ENCODE assay signal across 1 cellular context in genomic region chr12:118190266-118190665, GRCh38.
TF ChIP-seq lines count a peak whose summit lies in the region.

No MANE protein-coding gene starts in this region.

TF ChIP-seq in H1, 55 proteins besides CTCF, POLR2A, EP300 and RAD21 (continued from another document):
- TF ChIP-seq, protein P1, sequence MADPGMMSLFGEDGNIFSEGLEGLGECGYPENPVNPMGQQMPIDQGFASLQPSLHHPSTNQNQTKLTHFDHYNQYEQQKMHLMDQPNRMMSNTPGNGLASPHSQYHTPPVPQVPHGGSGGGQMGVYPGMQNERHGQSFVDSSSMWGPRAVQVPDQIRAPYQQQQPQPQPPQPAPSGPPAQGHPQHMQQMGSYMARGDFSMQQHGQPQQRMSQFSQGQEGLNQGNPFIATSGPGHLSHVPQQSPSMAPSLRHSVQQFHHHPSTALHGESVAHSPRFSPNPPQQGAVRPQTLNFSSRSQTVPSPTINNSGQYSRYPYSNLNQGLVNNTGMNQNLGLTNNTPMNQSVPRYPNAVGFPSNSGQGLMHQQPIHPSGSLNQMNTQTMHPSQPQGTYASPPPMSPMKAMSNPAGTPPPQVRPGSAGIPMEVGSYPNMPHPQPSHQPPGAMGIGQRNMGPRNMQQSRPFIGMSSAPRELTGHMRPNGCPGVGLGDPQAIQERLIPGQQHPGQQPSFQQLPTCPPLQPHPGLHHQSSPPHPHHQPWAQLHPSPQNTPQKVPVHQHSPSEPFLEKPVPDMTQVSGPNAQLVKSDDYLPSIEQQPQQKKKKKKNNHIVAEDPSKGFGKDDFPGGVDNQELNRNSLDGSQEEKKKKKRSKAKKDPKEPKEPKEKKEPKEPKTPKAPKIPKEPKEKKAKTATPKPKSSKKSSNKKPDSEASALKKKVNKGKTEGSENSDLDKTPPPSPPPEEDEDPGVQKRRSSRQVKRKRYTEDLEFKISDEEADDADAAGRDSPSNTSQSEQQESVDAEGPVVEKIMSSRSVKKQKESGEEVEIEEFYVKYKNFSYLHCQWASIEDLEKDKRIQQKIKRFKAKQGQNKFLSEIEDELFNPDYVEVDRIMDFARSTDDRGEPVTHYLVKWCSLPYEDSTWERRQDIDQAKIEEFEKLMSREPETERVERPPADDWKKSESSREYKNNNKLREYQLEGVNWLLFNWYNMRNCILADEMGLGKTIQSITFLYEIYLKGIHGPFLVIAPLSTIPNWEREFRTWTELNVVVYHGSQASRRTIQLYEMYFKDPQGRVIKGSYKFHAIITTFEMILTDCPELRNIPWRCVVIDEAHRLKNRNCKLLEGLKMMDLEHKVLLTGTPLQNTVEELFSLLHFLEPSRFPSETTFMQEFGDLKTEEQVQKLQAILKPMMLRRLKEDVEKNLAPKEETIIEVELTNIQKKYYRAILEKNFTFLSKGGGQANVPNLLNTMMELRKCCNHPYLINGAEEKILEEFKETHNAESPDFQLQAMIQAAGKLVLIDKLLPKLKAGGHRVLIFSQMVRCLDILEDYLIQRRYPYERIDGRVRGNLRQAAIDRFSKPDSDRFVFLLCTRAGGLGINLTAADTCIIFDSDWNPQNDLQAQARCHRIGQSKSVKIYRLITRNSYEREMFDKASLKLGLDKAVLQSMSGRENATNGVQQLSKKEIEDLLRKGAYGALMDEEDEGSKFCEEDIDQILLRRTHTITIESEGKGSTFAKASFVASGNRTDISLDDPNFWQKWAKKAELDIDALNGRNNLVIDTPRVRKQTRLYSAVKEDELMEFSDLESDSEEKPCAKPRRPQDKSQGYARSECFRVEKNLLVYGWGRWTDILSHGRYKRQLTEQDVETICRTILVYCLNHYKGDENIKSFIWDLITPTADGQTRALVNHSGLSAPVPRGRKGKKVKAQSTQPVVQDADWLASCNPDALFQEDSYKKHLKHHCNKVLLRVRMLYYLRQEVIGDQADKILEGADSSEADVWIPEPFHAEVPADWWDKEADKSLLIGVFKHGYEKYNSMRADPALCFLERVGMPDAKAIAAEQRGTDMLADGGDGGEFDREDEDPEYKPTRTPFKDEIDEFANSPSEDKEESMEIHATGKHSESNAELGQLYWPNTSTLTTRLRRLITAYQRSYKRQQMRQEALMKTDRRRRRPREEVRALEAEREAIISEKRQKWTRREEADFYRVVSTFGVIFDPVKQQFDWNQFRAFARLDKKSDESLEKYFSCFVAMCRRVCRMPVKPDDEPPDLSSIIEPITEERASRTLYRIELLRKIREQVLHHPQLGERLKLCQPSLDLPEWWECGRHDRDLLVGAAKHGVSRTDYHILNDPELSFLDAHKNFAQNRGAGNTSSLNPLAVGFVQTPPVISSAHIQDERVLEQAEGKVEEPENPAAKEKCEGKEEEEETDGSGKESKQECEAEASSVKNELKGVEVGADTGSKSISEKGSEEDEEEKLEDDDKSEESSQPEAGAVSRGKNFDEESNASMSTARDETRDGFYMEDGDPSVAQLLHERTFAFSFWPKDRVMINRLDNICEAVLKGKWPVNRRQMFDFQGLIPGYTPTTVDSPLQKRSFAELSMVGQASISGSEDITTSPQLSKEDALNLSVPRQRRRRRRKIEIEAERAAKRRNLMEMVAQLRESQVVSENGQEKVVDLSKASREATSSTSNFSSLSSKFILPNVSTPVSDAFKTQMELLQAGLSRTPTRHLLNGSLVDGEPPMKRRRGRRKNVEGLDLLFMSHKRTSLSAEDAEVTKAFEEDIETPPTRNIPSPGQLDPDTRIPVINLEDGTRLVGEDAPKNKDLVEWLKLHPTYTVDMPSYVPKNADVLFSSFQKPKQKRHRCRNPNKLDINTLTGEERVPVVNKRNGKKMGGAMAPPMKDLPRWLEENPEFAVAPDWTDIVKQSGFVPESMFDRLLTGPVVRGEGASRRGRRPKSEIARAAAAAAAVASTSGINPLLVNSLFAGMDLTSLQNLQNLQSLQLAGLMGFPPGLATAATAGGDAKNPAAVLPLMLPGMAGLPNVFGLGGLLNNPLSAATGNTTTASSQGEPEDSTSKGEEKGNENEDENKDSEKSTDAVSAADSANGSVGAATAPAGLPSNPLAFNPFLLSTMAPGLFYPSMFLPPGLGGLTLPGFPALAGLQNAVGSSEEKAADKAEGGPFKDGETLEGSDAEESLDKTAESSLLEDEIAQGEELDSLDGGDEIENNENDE (IDR thresholded peaks at IDR 0.05; ENCODE audit: insufficient replicate concordance, low read length): no peak
- no peak for TF ChIP-seq KDM1A (IDR thresholded peaks at IDR 0.05; ENCODE audit: borderline replicate concordance, low read length)
